ENCODE assay signal across 22 cellular contexts in genomic region chr2:28377201-28377816, GRCh38. TPM values are rescaled to one million over a fixed set of nuclear protein-coding genes. Genes with fewer than 3 reads are reported as not detected.
DNase-seq lines count a peak whose midpoint lies in the region; ATAC-seq, FAIRE-seq and TF ChIP-seq lines count a peak whose summit lies in the region.
"Had no signal": no experiment of that assay in that cellular context is flagged by ENCODE, and none has a peak within 500 bp of the region (broad histone marks: within the 10 kb centered on the region; RNA-seq: fewer than 3 reads in every experiment).

No MANE protein-coding gene starts in this region.

- POLR2A ChIA-PET in HepG2 (lab: Yijun Ruan, JAX) = interaction anchor here (2.3 kb wide), 2 partner anchors 13 to 14 kb away, joined by 10 to 11 read pairs; no protein-coding TSS in a partner anchor

- no peaks in the 10 kb centered on the region for H3K79me2 ChIP-seq in HepG2 (ENCODE audit: insufficient read depth, low read length)

- TF ChIP-seq POLR2A in NB4 (IDR thresholded peaks at IDR 0.05; ENCODE audit: extremely low read depth, insufficient read length) = no peak
- TF ChIP-seq POLR2A in HepG2 (IDR thresholded peaks at IDR 0.05; ENCODE audit: insufficient read depth in 1 of 2, low read depth in 2 of 2, low read length in 2 of 2) = no peak

- intact Hi-C loops in HepG2 (cut with micrococcal nuclease; ENCODE audit: unreplicated experiment) = no loop called here

- no peaks in the 10 kb centered on the region for H3K27me3 Mint-ChIP-seq in stimulated activated memory B cell treated with anti-CD40 and anti-IgM and Interleukin-4, amounts not matched to agents 10 μg/mL and 1 μg/mL and 100 μg/mL, for 72 hours
- H3K27me3 Mint-ChIP-seq: activated T-helper 17 cell treated with anti-CD3 and anti-CD28 coated beads, Interleukin-2, amount 50 U/mL, for 72 hours had no signal

- peak overlapping the region; percentile 13 for H2AFZ ChIP-seq in HepG2 (ENCODE audit: low read length)

- DNase-seq in NB4 (ENCODE audit: low read depth) = peak; percentile 42
- peak; percentile 81 for DNase-seq in bronchial epithelial cell (ENCODE audit: low read depth)
- DNase-seq in HepG2 (ENCODE audit: low spot score) = no peak
- DNase-seq in stimulated activated CD8-positive, alpha-beta memory T cell treated with anti-CD3 and anti-CD28 coated beads, Interleukin-4, amount 100 ng/mL, for 48 hours = no peak
- DNase-seq in anterior cingulate cortex (lab: John Stamatoyannopoulos, UW) = no peak
- no peak for DNase-seq in NAMALWA (ENCODE audit: low spot score)
- DNase-seq: activated CD4-positive, CD25-positive, alpha-beta regulatory T cell; activated CD8-positive, alpha-beta memory T cell treated with anti-CD3 and anti-CD28 coated beads for 24 hours; central memory CD4-positive, alpha-beta T cell; DMS53; foreskin fibroblast; NCI-H1436 treated with DMSO at 0.1 percent for 48 hours; NCI-H446; SHP77 treated with DMSO at 0.1 percent for 48 hours; thyroid gland had no signal

- ATAC-seq in HepG2 = peak; percentile 7; the same call in 1 of the 3 replicates
- peak; percentile 19 for ATAC-seq in stimulated activated memory B cell treated with anti-CD40 and anti-IgM and Interleukin-4, amounts not matched to agents 10 μg/mL and 1 μg/mL and 100 μg/mL, for 72 hours
- ATAC-seq in HG02798 (IDR thresholded peaks at IDR 0.05; ENCODE audit: poor library complexity, unreplicated experiment) = no peak
- ATAC-seq: activated T-helper 17 cell treated with anti-CD3 and anti-CD28 coated beads, Interleukin-2, amount 50 U/mL, for 72 hours had no signal

- 43% methylated on average over 12 of the region's 19 CpGs for WGBS in HepG2 (ENCODE audit: low lambda C conversion rate)

- no peaks in the 10 kb centered on the region for H3K9me3 ChIP-seq in HepG2 (ENCODE audit: low read length)
- H3K9me3 ChIP-seq: BLaER1, thyroid gland had no signal

- no peak for TF ChIP-seq RAD21 in HepG2 (CRISPR knock-in tag; IDR thresholded peaks at IDR 0.05)

- no peaks in the 10 kb centered on the region for H3K36me3 Mint-ChIP-seq in stimulated activated memory B cell treated with anti-CD40 and anti-IgM and Interleukin-4, amounts not matched to agents 10 μg/mL and 1 μg/mL and 100 μg/mL, for 72 hours

- peak overlapping the region; percentile 60 for H3K4me2 ChIP-seq in HepG2 (ENCODE audit: low read depth, low read length)

- in situ Hi-C loops in HepG2 (cut with HindIII; ENCODE audit: extremely low pct_ligation_motif_present, low pct_unique_long_range_greater_than_20kb) = no loop called here

- no TSS peak for BruUV-seq in HepG2 (replicated peaks; lab: Mats Ljungman, UMichigan)

- no peak for FAIRE-seq in bronchial epithelial cell (lab: Jason Lieb, UNC)
- no peak for FAIRE-seq in HepG2 (lab: Jason Lieb, UNC)
- FAIRE-seq: GM18507, GM19239 had no signal

- TF ChIP-seq EP300 in HepG2 (IDR thresholded peaks at IDR 0.05; ENCODE audit: low read depth in 2 of 2, low read length in 2 of 2) = no peak
- TF ChIP-seq EP300 in HepG2 (CRISPR knock-in tag; IDR thresholded peaks at IDR 0.05; ENCODE audit: borderline replicate concordance) = no peak

- CTCF ChIA-PET in HepG2 (lab: Yijun Ruan, JAX; ENCODE audit: low intra/inter-chr PET ratio, low total read pairs) = no interaction called here

- no peak for TF ChIP-seq CTCF in NB4 (IDR thresholded peaks at IDR 0.05; ENCODE audit: low read depth, low read length)
- no peak for TF ChIP-seq CTCF in bronchial epithelial cell (IDR thresholded peaks at IDR 0.05; ENCODE audit: insufficient read depth, low read length, severe bottlenecking)
- no peak for TF ChIP-seq CTCF in HepG2 (CRISPR knock-in tag; IDR thresholded peaks at IDR 0.05)

- peaks cover 9% of the 10 kb centered on the region for H3K4me1 Mint-ChIP-seq in stimulated activated memory B cell treated with anti-CD40 and anti-IgM and Interleukin-4, amounts not matched to agents 10 μg/mL and 1 μg/mL and 100 μg/mL, for 72 hours
- H3K4me1 Mint-ChIP-seq: neural crest cell had no signal

- H3K4me3 ChIP-seq in NB4 (ENCODE audit: low read depth, low read length) (no peak overlapping the region), bronchial epithelial cell (ENCODE audit: low read depth, low read length) (peak overlapping the region; percentile 23), HepG2 (replicated peaks in 1 of 3; ENCODE audit: insufficient read depth in 1 of 3, low read depth in 2 of 3, low read length in 3 of 3) (peak overlapping the region in 1 of 3 experiments; percentile 43; a peak in 2 of 6 replicates)
- H3K4me3 ChIP-seq: BLaER1, thyroid gland had no signal

- peaks cover 32% of the 10 kb centered on the region for H3K4me1 ChIP-seq in HepG2 (ENCODE audit: insufficient read depth, low read length)
- H3K4me1 ChIP-seq: thyroid gland had no signal

- no peak overlapping the region for H3K4me3 Mint-ChIP-seq in stimulated activated memory B cell treated with anti-CD40 and anti-IgM and Interleukin-4, amounts not matched to agents 10 μg/mL and 1 μg/mL and 100 μg/mL, for 72 hours
- H3K4me3 Mint-ChIP-seq: activated T-helper 17 cell treated with anti-CD3 and anti-CD28 coated beads, Interleukin-2, amount 50 U/mL, for 72 hours; neural crest cell had no signal

- no peaks in the 10 kb centered on the region for H3K27me3 ChIP-seq in bronchial epithelial cell (ENCODE audit: control insufficient read depth, insufficient read depth, low read length)
- peaks cover 5 to 64% of the 10 kb centered on the region in 2 experiments; a peak in 4 of 5 replicates for H3K27me3 ChIP-seq in HepG2 (ENCODE audit: control insufficient read depth in 1 of 2, insufficient read depth in 2 of 2, low read length in 2 of 2)
- H3K27me3 ChIP-seq: BLaER1, thyroid gland had no signal

- H3K27ac ChIP-seq in HepG2 (ENCODE audit: extremely low read length, insufficient read depth, low read length) = no peak overlapping the region
- H3K27ac ChIP-seq: BLaER1, thyroid gland had no signal

- H3K27ac Mint-ChIP-seq in stimulated activated memory B cell treated with anti-CD40 and anti-IgM and Interleukin-4, amounts not matched to agents 10 μg/mL and 1 μg/mL and 100 μg/mL, for 72 hours = no peak overlapping the region

- no peaks in the 10 kb centered on the region for H4K20me1 ChIP-seq in HepG2 (ENCODE audit: insufficient read depth, low read length)
- H4K20me1 ChIP-seq: BLaER1 had no signal

- no peak overlapping the region for H3K9ac ChIP-seq in HepG2 (ENCODE audit: insufficient read depth, low read depth, low read length)
- H3K9ac ChIP-seq: BLaER1 had no signal

- no peaks in the 10 kb centered on the region for H3K9me3 Mint-ChIP-seq in stimulated activated memory B cell treated with anti-CD40 and anti-IgM and Interleukin-4, amounts not matched to agents 10 μg/mL and 1 μg/mL and 100 μg/mL, for 72 hours
- H3K9me3 Mint-ChIP-seq: activated T-helper 17 cell treated with anti-CD3 and anti-CD28 coated beads, Interleukin-2, amount 50 U/mL, for 72 hours; neural crest cell had no signal

- H3K36me3 ChIP-seq in bronchial epithelial cell (ENCODE audit: control insufficient read depth, insufficient read depth, low read length) (no peaks in the 10 kb centered on the region), HepG2 (replicated peaks in 1 of 2; ENCODE audit: control insufficient read depth in 1 of 2, insufficient read depth in 2 of 2, low read length in 2 of 2) (no peaks in the 10 kb centered on the region)
- H3K36me3 ChIP-seq: BLaER1, thyroid gland had no signal

RNA-seq across cellular contexts. Expression of gene FOSL2, which starts 15.3 kb away (rescaled TPM):
- 77.1 and 106 TPM in 2 replicates for total RNA-seq in bronchial epithelial cell
- total RNA-seq in HepG2 (2016; rRNA removed; fragmentation: Illumina TruSeq; extraction: Trizol) = 2.3 and 3.4 TPM in 2 replicates
- total RNA-seq in HepG2 (2016; cell fraction: cytosol; rRNA removed; fragmentation: Illumina TruSeq; extraction: Trizol; ENCODE audit: low read depth) = 0.53 and 0.61 TPM in 2 replicates
- 2.2 and 4.1 TPM in 2 replicates for total RNA-seq in HepG2 (2016; cell fraction: insoluble cytoplasmic fraction; rRNA removed; fragmentation: Illumina TruSeq; extraction: Trizol)
- total RNA-seq in HepG2 (2016; cell fraction: membrane; rRNA removed; fragmentation: Illumina TruSeq; extraction: Trizol) = 1.3 and 1.4 TPM in 2 replicates
- 3.7 and 5.1 TPM in 2 replicates for total RNA-seq in HepG2 (2016; cell fraction: nucleus; rRNA removed; fragmentation: Illumina TruSeq; extraction: Trizol)
- polyA plus RNA-seq in HepG2 (2011; rRNA removed) = 18.1 and 20.1 TPM in 2 replicates
- polyA plus RNA-seq in HepG2 (2011; cell fraction: cytosol; rRNA removed) = 10.9 and 11.2 TPM in 2 replicates
- polyA plus RNA-seq in HepG2 (2011; cell fraction: nucleus; rRNA removed) = 37.0 and 47.3 TPM in 2 replicates
- 25.1 and 31.2 TPM in 2 replicates for polyA plus RNA-seq in HepG2 (2012)
- 0.21 and 0.26 TPM in 2 replicates for polyA plus RNA-seq in HepG2 (2016; cell fraction: cytosol; fragmentation: Illumina TruSeq; extraction: Trizol; ENCODE audit: low read depth)
- 2.0 and 2.4 TPM in 2 replicates for polyA plus RNA-seq in HepG2 (2016; cell fraction: insoluble cytoplasmic fraction; fragmentation: Illumina TruSeq; extraction: Trizol; ENCODE audit: low read depth)
- polyA plus RNA-seq in HepG2 (2016; cell fraction: membrane; fragmentation: Illumina TruSeq; extraction: Trizol; ENCODE audit: low read depth) = 0.46 and 0.51 TPM in 2 replicates
- polyA plus RNA-seq in HepG2 (2016; cell fraction: nucleus; fragmentation: Illumina TruSeq; extraction: Trizol; ENCODE audit: insufficient read depth, low read depth) = 3.9 and 4.9 TPM in 2 replicates
- polyA minus RNA-seq in HepG2 (2011; rRNA and poly(A)+ RNA removed; ENCODE audit: low replicate concordance) = 62.9 and 84.8 TPM in 2 replicates
- polyA minus RNA-seq in HepG2 (2011; cell fraction: cytosol; rRNA and poly(A)+ RNA removed) = 27.1 and 28.7 TPM in 2 replicates
- 47.9 and 53.6 TPM in 2 replicates for polyA minus RNA-seq in HepG2 (2011; cell fraction: nucleus; rRNA and poly(A)+ RNA removed)

Comparison
In these comparisons a context has a peak if more than half of its experiments do, and no peak if none do; other contexts are left out.
1. DNase-seq: peak in NB4 (single experiment) and bronchial epithelial cell (single experiment); none in HepG2 (single experiment), stimulated activated CD8-positive, alpha-beta memory T cell treated with anti-CD3 and anti-CD28 coated beads, Interleukin-4, amount 100 ng/mL, for 48 hours (single experiment), anterior cingulate cortex (0 of 58) and NAMALWA (single experiment).
2. RNA of gene FOSL2, which starts 15.3 kb away (total RNA-seq): 77.1 to 106 TPM in bronchial epithelial cell; 0.53 to 5.1 TPM in HepG2; every median in the first group is over 10 times any median in the second.